In genomic region chr2:44296653-44297052, GRCh38 we compare ENCODE assay signal across 24 cellular contexts. TPM values are rescaled to one million over a fixed set of nuclear protein-coding genes. Genes with fewer than 3 reads are reported as not detected.
A peak's percentile ranks its signal among the peaks of the same experiment; 100 is the strongest.
DNase-seq lines count a peak whose midpoint lies in the region; ATAC-seq and TF ChIP-seq lines count a peak whose summit lies in the region.
"Had no signal": no experiment of that assay in that cellular context is flagged by ENCODE, and none has a peak within 500 bp of the region (broad histone marks: within the 10 kb centered on the region; RNA-seq: fewer than 3 reads in every experiment).

No MANE protein-coding gene starts in this region.

- no peaks in the 10 kb centered on the region for H3K9me3 Mint-ChIP-seq in CD4-positive, CD25-positive, alpha-beta regulatory T cell
- H3K9me3 Mint-ChIP-seq in activated CD8-positive, alpha-beta T cell treated with anti-CD3 and anti-CD28 coated beads for 36 hours = no peaks in the 10 kb centered on the region
- no peaks in the 10 kb centered on the region for H3K9me3 Mint-ChIP-seq in naive thymus-derived CD8-positive, alpha-beta T cell
- H3K9me3 Mint-ChIP-seq: CD4-positive, alpha-beta T cell; T-cell had no signal

- no peak overlapping the region for H3K4me2 ChIP-seq in neuronal stem cell (ENCODE audit: insufficient read depth, low read length, poor library complexity, severe bottlenecking)

- peak in 1 of 3 donors; percentile 51 for DNase-seq in CD4-positive, CD25-positive, alpha-beta regulatory T cell
- DNase-seq in neuronal stem cell (ENCODE audit: low spot score) = no peak
- DNase-seq in activated CD8-positive, alpha-beta T cell treated with anti-CD3 and anti-CD28 coated beads for 36 hours = no peak
- DNase-seq in naive thymus-derived CD8-positive, alpha-beta T cell = no peak
- DNase-seq in occipital lobe (lab: John Stamatoyannopoulos, UW) = no peak
- DNase-seq: BE2C; Caco-2; CD4-positive, alpha-beta T cell; DMS153; GOT3; HCEC 1CT; Karpas-422; MV-4-11; NCI-H187; NCI-H446; NCI-H526; SIG-M5; T-cell had no signal

- TF ChIP-seq CTCF in HEK293 (tag by site-specific recombination; IDR thresholded peaks at IDR 0.05) (no peak), VCaP (conservative IDR thresholded peaks at IDR 0.05) (no peak)
- no peak for TF ChIP-seq CTCF in activated CD8-positive, alpha-beta T cell treated with anti-CD3 and anti-CD28 coated beads for 36 hours (IDR thresholded peaks at IDR 0.05)

- no peak for ATAC-seq in CD4-positive, CD25-positive, alpha-beta regulatory T cell (ENCODE audit: low read depth in 2 of 2)
- no peak for ATAC-seq in activated CD8-positive, alpha-beta T cell treated with anti-CD3 and anti-CD28 coated beads for 36 hours
- ATAC-seq in naive thymus-derived CD8-positive, alpha-beta T cell = no peak
- ATAC-seq: SK-N-SH treated with all-trans-retinoic acid at 6 μM for 48 hours had no signal

- no peak overlapping the region for H2AK5ac ChIP-seq in neuronal stem cell (ENCODE audit: low read depth, low read length)

- H4K91ac ChIP-seq in neuronal stem cell (ENCODE audit: low read depth, low read length, poor library complexity) = peak overlapping the region; percentile 54

- no peak overlapping the region for H2BK5ac ChIP-seq in neuronal stem cell (ENCODE audit: low read length)

- H3K23ac ChIP-seq in neuronal stem cell (ENCODE audit: low read depth, low read length, poor library complexity) = no peak overlapping the region

- no peak overlapping the region for H3K4me3 Mint-ChIP-seq in CD4-positive, CD25-positive, alpha-beta regulatory T cell
- H3K4me3 Mint-ChIP-seq in activated CD8-positive, alpha-beta T cell treated with anti-CD3 and anti-CD28 coated beads for 36 hours = no peak overlapping the region
- no peak overlapping the region for H3K4me3 Mint-ChIP-seq in naive thymus-derived CD8-positive, alpha-beta T cell
- H3K4me3 Mint-ChIP-seq: CD4-positive, alpha-beta T cell; T-cell had no signal

- no peaks in the 10 kb centered on the region for H3K36me3 ChIP-seq in CD4-positive, CD25-positive, alpha-beta regulatory T cell (ENCODE audit: control insufficient read depth, insufficient read depth, low read length)
- H3K36me3 ChIP-seq in HEK293 (ENCODE audit: control insufficient read depth in 2 of 2, insufficient read depth in 1 of 2, low read length in 2 of 2) (no peaks in the 10 kb centered on the region), neuronal stem cell (replicated peaks in 1 of 2; ENCODE audit: control insufficient read depth in 2 of 2, insufficient read depth in 2 of 2, low read length in 2 of 2) (no peaks in the 10 kb centered on the region)
- H3K36me3 ChIP-seq: BE2C had no signal

- no peaks in the 10 kb centered on the region for H3K79me1 ChIP-seq in neuronal stem cell (ENCODE audit: low read depth, low read length)

- H2BK15ac ChIP-seq in neuronal stem cell (ENCODE audit: low read length) = no peak overlapping the region

- WGBS in neuronal stem cell (ENCODE audit: extremely low coverage in 2 of 2, insufficient read length in 2 of 2, insufficient replicate concordance in 1 of 2), 2 donors = no CpG with 5 or more reads among the region's 5 CpGs

- peaks cover 5% of the 10 kb centered on the region for H3K27me3 Mint-ChIP-seq in CD4-positive, CD25-positive, alpha-beta regulatory T cell
- H3K27me3 Mint-ChIP-seq in activated CD8-positive, alpha-beta T cell treated with anti-CD3 and anti-CD28 coated beads for 36 hours = peaks cover 1% of the 10 kb centered on the region
- peaks cover 4 to 35% (median 9%) of the 10 kb centered on the region in 5 donors for H3K27me3 Mint-ChIP-seq in naive thymus-derived CD8-positive, alpha-beta T cell

- H3K27ac ChIP-seq in CD4-positive, CD25-positive, alpha-beta regulatory T cell (ENCODE audit: insufficient read depth, low read length, poor library complexity, severe bottlenecking) = no peak overlapping the region
- H3K27ac ChIP-seq in HEK293 (ENCODE audit: extremely low read depth, low read depth, low read length) (no peak overlapping the region), VCaP (peak overlapping the region; percentile 95), neuronal stem cell (replicated peaks; ENCODE audit: low read length) (no peak overlapping the region)

- no peaks in the 10 kb centered on the region for H3K27me3 ChIP-seq in CD4-positive, CD25-positive, alpha-beta regulatory T cell (ENCODE audit: control insufficient read depth, insufficient read depth, low read length)
- no peaks in the 10 kb centered on the region for H3K27me3 ChIP-seq in neuronal stem cell (ENCODE audit: control insufficient read depth in 3 of 3, insufficient read depth in 3 of 3, low read depth in 1 of 3, low read length in 3 of 3)
- H3K27me3 ChIP-seq: BE2C had no signal

- no peak overlapping the region for H4K8ac ChIP-seq in neuronal stem cell (ENCODE audit: low read depth, low read length)

- no peak overlapping the region for H2BK12ac ChIP-seq in neuronal stem cell (ENCODE audit: low read length)

- H2AFZ ChIP-seq in neuronal stem cell (ENCODE audit: low read length) = no peak overlapping the region

- POLR2A ChIA-PET in HEK293 (lab: Yijun Ruan, JAX) = no interaction called here
- POLR2A ChIA-PET in activated CD8-positive, alpha-beta T cell treated with anti-CD3 and anti-CD28 coated beads for 36 hours (lab: Charles Lee) = interaction anchor here (0.7 kb wide), 1 partner anchor 12 kb away, joined by 3 read pairs; no protein-coding TSS in a partner anchor
- POLR2A ChIA-PET in naive thymus-derived CD8-positive, alpha-beta T cell (lab: Charles Lee) = no interaction called here

- no peak overlapping the region for H2BK120ac ChIP-seq in neuronal stem cell (ENCODE audit: low read depth, low read length)

- H3K4me1 Mint-ChIP-seq in CD4-positive, CD25-positive, alpha-beta regulatory T cell = peaks cover 8 to 24% (median 19%) of the 10 kb centered on the region in 4 donors
- H3K4me1 Mint-ChIP-seq in activated CD8-positive, alpha-beta T cell treated with anti-CD3 and anti-CD28 coated beads for 36 hours (ENCODE audit: low read depth) = peaks cover 8% of the 10 kb centered on the region
- H3K4me1 Mint-ChIP-seq in naive thymus-derived CD8-positive, alpha-beta T cell = peaks cover 7 to 16% (median 14%) of the 10 kb centered on the region in 4 donors

- peaks cover 5% of the 10 kb centered on the region for H3K4me1 ChIP-seq in CD4-positive, CD25-positive, alpha-beta regulatory T cell (ENCODE audit: control insufficient read depth, insufficient read depth, low read length, poor library complexity, severe bottlenecking)
- H3K4me1 ChIP-seq in HEK293 (ENCODE audit: control insufficient read depth, insufficient read depth, low read length) = no peaks in the 10 kb centered on the region; the same call in 1 of the 2 replicates
- H3K4me1 ChIP-seq in neuronal stem cell (ENCODE audit: control insufficient read depth in 2 of 2, insufficient read depth in 1 of 2, low read depth in 1 of 2, low read length in 2 of 2) = peaks cover 0 to 3% of the 10 kb centered on the region in 2 donors
- H3K4me1 ChIP-seq: BE2C had no signal

- no peaks in the 10 kb centered on the region for H3K9me3 ChIP-seq in CD4-positive, CD25-positive, alpha-beta regulatory T cell (ENCODE audit: control insufficient read depth in 2 of 2, low read length in 2 of 2)
- no peaks in the 10 kb centered on the region for H3K9me3 ChIP-seq in HEK293 (ENCODE audit: control insufficient read depth, insufficient read depth, low read depth, low read length)
- H3K9me3 ChIP-seq in neuronal stem cell (replicated peaks in 1 of 2; ENCODE audit: control insufficient read depth in 2 of 2, insufficient read depth in 1 of 2, low read depth in 1 of 2, low read length in 2 of 2) = no peaks in the 10 kb centered on the region
- H3K9me3 ChIP-seq: BE2C, Caco-2 had no signal

- CTCF ChIA-PET in HEK293 (lab: Yijun Ruan, JAX) = interaction anchor here (1.4 to 4.2 kb wide), 3 partner anchors 13 to 252 kb away, joined by 3 to 22 read pairs (median 17); no protein-coding TSS in a partner anchor
- CTCF ChIA-PET in activated CD8-positive, alpha-beta T cell treated with anti-CD3 and anti-CD28 coated beads for 36 hours (lab: Charles Lee) = interaction anchor here (2.3 to 2.9 kb wide), 2 partner anchors 209 to 252 kb away, joined by 8 to 18 read pairs; no protein-coding TSS in a partner anchor

- H3K36me3 Mint-ChIP-seq in CD4-positive, CD25-positive, alpha-beta regulatory T cell = peaks cover 4% of the 10 kb centered on the region
- no peaks in the 10 kb centered on the region for H3K36me3 Mint-ChIP-seq in activated CD8-positive, alpha-beta T cell treated with anti-CD3 and anti-CD28 coated beads for 36 hours (ENCODE audit: low read depth)
- H3K36me3 Mint-ChIP-seq in naive thymus-derived CD8-positive, alpha-beta T cell = peaks cover 0 to 2% (median 0%) of the 10 kb centered on the region in 3 donors
- H3K36me3 Mint-ChIP-seq: T-cell had no signal

- intact Hi-C loops in activated CD8-positive, alpha-beta T cell treated with anti-CD3 and anti-CD28 coated beads for 36 hours (cut with micrococcal nuclease) = no loop called here

- peak overlapping the region in 2 of 3 donors; percentile 27 to 70 for H3K27ac Mint-ChIP-seq in CD4-positive, CD25-positive, alpha-beta regulatory T cell
- no peak overlapping the region for H3K27ac Mint-ChIP-seq in activated CD8-positive, alpha-beta T cell treated with anti-CD3 and anti-CD28 coated beads for 36 hours
- H3K27ac Mint-ChIP-seq in naive thymus-derived CD8-positive, alpha-beta T cell = peak overlapping the region in 2 of 10 donors; percentile 10 to 82
- H3K27ac Mint-ChIP-seq: CD4-positive, alpha-beta T cell had no signal

- H3K9ac ChIP-seq in neuronal stem cell (ENCODE audit: low read depth, low read length, poor library complexity) = no peak overlapping the region

- H3K14ac ChIP-seq in neuronal stem cell (ENCODE audit: low read length) = no peak overlapping the region

- no peak overlapping the region for H3K4ac ChIP-seq in neuronal stem cell (ENCODE audit: low read length)

- no peak overlapping the region for H3K4me3 ChIP-seq in CD4-positive, CD25-positive, alpha-beta regulatory T cell (ENCODE audit: low read depth, low read length)
- H3K4me3 ChIP-seq in HEK293 (ENCODE audit: low read depth, low read length) (no peak overlapping the region), neuronal stem cell (ENCODE audit: low read length in 2 of 2) (no peak overlapping the region)

- H3K18ac ChIP-seq in neuronal stem cell (ENCODE audit: low read length) = no peak overlapping the region

TF ChIP-seq in HEK293, 187 proteins besides CTCF, POLR2A, EP300 and RAD21:
- no peak for TF ChIP-seq YY1 (tag by site-specific recombination; IDR thresholded peaks at IDR 0.05)
- peak; percentile 32; the same call in 1 of the 2 replicates for TF ChIP-seq KLF1 (tag by site-specific recombination; IDR thresholded peaks at IDR 0.05)
- TF ChIP-seq ZNF514 (tag by site-specific recombination; IDR thresholded peaks at IDR 0.05) = no peak

RNA-seq across cellular contexts. Expression of gene SLC3A1, which starts 21.4 kb away (rescaled TPM):
- 0.47 TPM for total RNA-seq in CD4-positive, CD25-positive, alpha-beta regulatory T cell
- under 1 TPM in 3 of 4 donors, not detected in 1; 0.40 to 0.57 (median 0.44) TPM for polyA plus RNA-seq in CD4-positive, CD25-positive, alpha-beta regulatory T cell
- 0.13 TPM for polyA plus RNA-seq in neuronal stem cell (2013, experiment 1 of 2)
- polyA plus RNA-seq in neuronal stem cell (2013, experiment 2 of 2) = 0.14 TPM
- under 1 TPM in 1 of 2 experiments, not detected in 1; 0.38 TPM for total RNA-seq in activated CD8-positive, alpha-beta T cell treated with anti-CD3 and anti-CD28 coated beads for 36 hours
- 1 to 10 TPM in 1 of 2 experiments, under 1 TPM in 1; 0.49 to 1.2 TPM for total RNA-seq in naive thymus-derived CD8-positive, alpha-beta T cell
- under 1 TPM; 0.21 to 0.24 (median 0.24) TPM for polyA plus RNA-seq in naive thymus-derived CD8-positive, alpha-beta T cell
- total RNA-seq in occipital lobe = 0.16 TPM
- total RNA-seq: A673, Daoy, M059J had no signal
